Comparison of ENCODE assay signal across 1 cellular context in genomic region chr12:100368066-100368465, GRCh38.
TF ChIP-seq lines count a peak whose summit lies in the region.

No MANE protein-coding gene starts in this region.

TF ChIP-seq in GM23338, 12 proteins besides CTCF, POLR2A, EP300 and RAD21:
- TF ChIP-seq CREB1 (CRISPR knock-in tag; IDR thresholded peaks at IDR 0.05; ENCODE audit: low read depth) = no peak
- no peak for TF ChIP-seq ZNF462 (CRISPR knock-in tag; IDR thresholded peaks at IDR 0.05)
- no peak for TF ChIP-seq REST (IDR thresholded peaks at IDR 0.05; ENCODE audit: unreplicated experiment)
- TF ChIP-seq POLR2AphosphoS5 (IDR thresholded peaks at IDR 0.05; ENCODE audit: low read depth) = no peak
- TF ChIP-seq ZNF114 (CRISPR knock-in tag; IDR thresholded peaks at IDR 0.05) = no peak
- TF ChIP-seq ZNF331 (CRISPR knock-in tag; IDR thresholded peaks at IDR 0.05; ENCODE audit: low read depth) = no peak
- no peak for TF ChIP-seq JUNB (IDR thresholded peaks at IDR 0.05; ENCODE audit: unreplicated experiment)
- TF ChIP-seq ETS1 (IDR thresholded peaks at IDR 0.05) = no peak
- TF ChIP-seq NANOG (IDR thresholded peaks at IDR 0.05; ENCODE audit: borderline replicate concordance) = no peak
- TF ChIP-seq STAT1 (IDR thresholded peaks at IDR 0.05; ENCODE audit: unreplicated experiment) = no peak
- TF ChIP-seq EZH2phosphoT487 (IDR thresholded peaks at IDR 0.05; ENCODE audit: unreplicated experiment) = no peak
- TF ChIP-seq EZH2 (IDR thresholded peaks at IDR 0.05; ENCODE audit: low read depth, unreplicated experiment) = no peak
